2 cellular contexts compared by ENCODE assay signal in genomic region chr10:122056431-122057094, GRCh38.
A peak's percentile ranks its signal among the peaks of the same experiment; 100 is the strongest.
TF ChIP-seq lines count a peak whose summit lies in the region.

No MANE protein-coding gene starts in this region.

TF ChIP-seq in HEK293, 187 proteins besides CTCF, POLR2A, EP300 and RAD21 (continued from another document):
- TF ChIP-seq ZSCAN5A (tag by site-specific recombination; IDR thresholded peaks at IDR 0.05), result no peak
- peak; percentile 74 for TF ChIP-seq KLF1 (tag by site-specific recombination; IDR thresholded peaks at IDR 0.05)
- 0 out of 2 replicates have a peak, but pooled peaks have one; percentile 23 for TF ChIP-seq ZNF629 (tag by site-specific recombination; IDR thresholded peaks at IDR 0.05)
- no peak for TF ChIP-seq PBX3 (CRISPR knock-in tag; IDR thresholded peaks at IDR 0.05)
- TF ChIP-seq ZNF548 (tag by site-specific recombination; IDR thresholded peaks at IDR 0.05), result no peak
- TF ChIP-seq HOXD13 (CRISPR knock-in tag; IDR thresholded peaks at IDR 0.05; ENCODE audit: borderline replicate concordance), result no peak
- TF ChIP-seq ZNF23 (tag by site-specific recombination; IDR thresholded peaks at IDR 0.05; ENCODE audit: borderline replicate concordance), result no peak
- TF ChIP-seq FEZF1 (tag by site-specific recombination; IDR thresholded peaks at IDR 0.05), result no peak
- no peak for TF ChIP-seq ZNF558 (tag by site-specific recombination; IDR thresholded peaks at IDR 0.05)
- TF ChIP-seq ZNF394 (tag by site-specific recombination; IDR thresholded peaks at IDR 0.05; ENCODE audit: borderline replicate concordance), result no peak
- no peak for TF ChIP-seq ZNF114 (tag by site-specific recombination; IDR thresholded peaks at IDR 0.05)

TF ChIP-seq in HepG2, 621 proteins besides CTCF, POLR2A, EP300 and RAD21 (continued from another document and continues in another):
- 0 out of 2 replicates have a peak, but pooled peaks have one; percentile 44 for TF ChIP-seq ZGPAT (CRISPR knock-in tag; IDR thresholded peaks at IDR 0.05)
- peak; percentile 91; the same call in 1 of the 2 replicates for TF ChIP-seq RXRA (CRISPR knock-in tag; IDR thresholded peaks at IDR 0.05)
- no peak for TF ChIP-seq TOE1 (CRISPR knock-in tag; IDR thresholded peaks at IDR 0.05)
- TF ChIP-seq, protein P1, sequence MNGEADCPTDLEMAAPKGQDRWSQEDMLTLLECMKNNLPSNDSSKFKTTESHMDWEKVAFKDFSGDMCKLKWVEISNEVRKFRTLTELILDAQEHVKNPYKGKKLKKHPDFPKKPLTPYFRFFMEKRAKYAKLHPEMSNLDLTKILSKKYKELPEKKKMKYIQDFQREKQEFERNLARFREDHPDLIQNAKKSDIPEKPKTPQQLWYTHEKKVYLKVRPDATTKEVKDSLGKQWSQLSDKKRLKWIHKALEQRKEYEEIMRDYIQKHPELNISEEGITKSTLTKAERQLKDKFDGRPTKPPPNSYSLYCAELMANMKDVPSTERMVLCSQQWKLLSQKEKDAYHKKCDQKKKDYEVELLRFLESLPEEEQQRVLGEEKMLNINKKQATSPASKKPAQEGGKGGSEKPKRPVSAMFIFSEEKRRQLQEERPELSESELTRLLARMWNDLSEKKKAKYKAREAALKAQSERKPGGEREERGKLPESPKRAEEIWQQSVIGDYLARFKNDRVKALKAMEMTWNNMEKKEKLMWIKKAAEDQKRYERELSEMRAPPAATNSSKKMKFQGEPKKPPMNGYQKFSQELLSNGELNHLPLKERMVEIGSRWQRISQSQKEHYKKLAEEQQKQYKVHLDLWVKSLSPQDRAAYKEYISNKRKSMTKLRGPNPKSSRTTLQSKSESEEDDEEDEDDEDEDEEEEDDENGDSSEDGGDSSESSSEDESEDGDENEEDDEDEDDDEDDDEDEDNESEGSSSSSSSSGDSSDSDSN (CRISPR knock-in tag; IDR thresholded peaks at IDR 0.05), result no peak
- peak; percentile 80; the same call in 1 of the 2 replicates for TF ChIP-seq ADNP (CRISPR knock-in tag; IDR thresholded peaks at IDR 0.05)
- TF ChIP-seq, protein P2, sequence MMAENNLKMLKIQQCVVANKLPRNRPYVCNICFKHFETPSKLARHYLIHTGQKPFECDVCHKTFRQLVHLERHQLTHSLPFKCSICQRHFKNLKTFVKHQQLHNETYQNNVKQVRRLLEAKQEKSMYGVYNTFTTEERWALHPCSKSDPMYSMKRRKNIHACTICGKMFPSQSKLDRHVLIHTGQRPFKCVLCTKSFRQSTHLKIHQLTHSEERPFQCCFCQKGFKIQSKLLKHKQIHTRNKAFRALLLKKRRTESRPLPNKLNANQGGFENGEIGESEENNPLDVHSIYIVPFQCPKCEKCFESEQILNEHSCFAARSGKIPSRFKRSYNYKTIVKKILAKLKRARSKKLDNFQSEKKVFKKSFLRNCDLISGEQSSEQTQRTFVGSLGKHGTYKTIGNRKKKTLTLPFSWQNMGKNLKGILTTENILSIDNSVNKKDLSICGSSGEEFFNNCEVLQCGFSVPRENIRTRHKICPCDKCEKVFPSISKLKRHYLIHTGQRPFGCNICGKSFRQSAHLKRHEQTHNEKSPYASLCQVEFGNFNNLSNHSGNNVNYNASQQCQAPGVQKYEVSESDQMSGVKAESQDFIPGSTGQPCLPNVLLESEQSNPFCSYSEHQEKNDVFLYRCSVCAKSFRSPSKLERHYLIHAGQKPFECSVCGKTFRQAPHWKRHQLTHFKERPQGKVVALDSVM (CRISPR knock-in tag; IDR thresholded peaks at IDR 0.05), result no peak
- no peak for TF ChIP-seq FIP1L1 (IDR thresholded peaks at IDR 0.05; ENCODE audit: borderline replicate concordance, insufficient read depth, low read depth, low read length)
- no peak for TF ChIP-seq KDM3A (CRISPR knock-in tag; IDR thresholded peaks at IDR 0.05; ENCODE audit: low read depth)
- TF ChIP-seq, protein P3, sequence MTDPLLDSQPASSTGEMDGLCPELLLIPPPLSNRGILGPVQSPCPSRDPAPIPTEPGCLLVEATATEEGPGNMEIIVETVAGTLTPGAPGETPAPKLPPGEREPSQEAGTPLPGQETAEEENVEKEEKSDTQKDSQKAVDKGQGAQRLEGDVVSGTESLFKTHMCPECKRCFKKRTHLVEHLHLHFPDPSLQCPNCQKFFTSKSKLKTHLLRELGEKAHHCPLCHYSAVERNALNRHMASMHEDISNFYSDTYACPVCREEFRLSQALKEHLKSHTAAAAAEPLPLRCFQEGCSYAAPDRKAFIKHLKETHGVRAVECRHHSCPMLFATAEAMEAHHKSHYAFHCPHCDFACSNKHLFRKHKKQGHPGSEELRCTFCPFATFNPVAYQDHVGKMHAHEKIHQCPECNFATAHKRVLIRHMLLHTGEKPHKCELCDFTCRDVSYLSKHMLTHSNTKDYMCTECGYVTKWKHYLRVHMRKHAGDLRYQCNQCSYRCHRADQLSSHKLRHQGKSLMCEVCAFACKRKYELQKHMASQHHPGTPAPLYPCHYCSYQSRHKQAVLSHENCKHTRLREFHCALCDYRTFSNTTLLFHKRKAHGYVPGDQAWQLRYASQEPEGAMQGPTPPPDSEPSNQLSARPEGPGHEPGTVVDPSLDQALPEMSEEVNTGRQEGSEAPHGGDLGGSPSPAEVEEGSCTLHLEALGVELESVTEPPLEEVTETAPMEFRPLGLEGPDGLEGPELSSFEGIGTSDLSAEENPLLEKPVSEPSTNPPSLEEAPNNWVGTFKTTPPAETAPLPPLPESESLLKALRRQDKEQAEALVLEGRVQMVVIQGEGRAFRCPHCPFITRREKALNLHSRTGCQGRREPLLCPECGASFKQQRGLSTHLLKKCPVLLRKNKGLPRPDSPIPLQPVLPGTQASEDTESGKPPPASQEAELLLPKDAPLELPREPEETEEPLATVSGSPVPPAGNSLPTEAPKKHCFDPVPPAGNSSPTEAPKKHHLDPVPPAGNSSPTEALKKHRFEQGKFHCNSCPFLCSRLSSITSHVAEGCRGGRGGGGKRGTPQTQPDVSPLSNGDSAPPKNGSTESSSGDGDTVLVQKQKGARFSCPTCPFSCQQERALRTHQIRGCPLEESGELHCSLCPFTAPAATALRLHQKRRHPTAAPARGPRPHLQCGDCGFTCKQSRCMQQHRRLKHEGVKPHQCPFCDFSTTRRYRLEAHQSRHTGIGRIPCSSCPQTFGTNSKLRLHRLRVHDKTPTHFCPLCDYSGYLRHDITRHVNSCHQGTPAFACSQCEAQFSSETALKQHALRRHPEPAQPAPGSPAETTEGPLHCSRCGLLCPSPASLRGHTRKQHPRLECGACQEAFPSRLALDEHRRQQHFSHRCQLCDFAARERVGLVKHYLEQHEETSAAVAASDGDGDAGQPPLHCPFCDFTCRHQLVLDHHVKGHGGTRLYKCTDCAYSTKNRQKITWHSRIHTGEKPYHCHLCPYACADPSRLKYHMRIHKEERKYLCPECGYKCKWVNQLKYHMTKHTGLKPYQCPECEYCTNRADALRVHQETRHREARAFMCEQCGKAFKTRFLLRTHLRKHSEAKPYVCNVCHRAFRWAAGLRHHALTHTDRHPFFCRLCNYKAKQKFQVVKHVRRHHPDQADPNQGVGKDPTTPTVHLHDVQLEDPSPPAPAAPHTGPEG (CRISPR knock-in tag; IDR thresholded peaks at IDR 0.05), result no peak
- TF ChIP-seq PHF21A (CRISPR knock-in tag; IDR thresholded peaks at IDR 0.05), result peak; percentile 64; the same call in 1 of the 2 replicates
- TF ChIP-seq ARHGAP35 (CRISPR knock-in tag; IDR thresholded peaks at IDR 0.05; ENCODE audit: borderline replicate concordance), result no peak
- no peak for TF ChIP-seq ZFP37 (CRISPR knock-in tag; IDR thresholded peaks at IDR 0.05; ENCODE audit: borderline replicate concordance)
- no peak for TF ChIP-seq ZNF335 (CRISPR knock-in tag; IDR thresholded peaks at IDR 0.05)
- TF ChIP-seq SRF (IDR thresholded peaks at IDR 0.05; ENCODE audit: low read depth, low read length), result no peak
- TF ChIP-seq THAP9 (CRISPR knock-in tag; IDR thresholded peaks at IDR 0.05; ENCODE audit: borderline replicate concordance), result no peak
- TF ChIP-seq XBP1 (CRISPR knock-in tag; IDR thresholded peaks at IDR 0.05), result no peak
- TF ChIP-seq ZNF513 (CRISPR knock-in tag; conservative IDR thresholded peaks at IDR 0.05), result no peak
- no peak for TF ChIP-seq ZNF24 (IDR thresholded peaks at IDR 0.05)
- TF ChIP-seq ZNF580 (CRISPR knock-in tag; IDR thresholded peaks at IDR 0.05; ENCODE audit: borderline replicate concordance, low read depth), result no peak
- TF ChIP-seq ZMYM2 (CRISPR knock-in tag; IDR thresholded peaks at IDR 0.05), result no peak; the same call in 1 of the 2 replicates
- no peak for TF ChIP-seq MYC (CRISPR knock-in tag; IDR thresholded peaks at IDR 0.05; ENCODE audit: borderline replicate concordance)
- no peak for TF ChIP-seq ZNF343 (CRISPR knock-in tag; IDR thresholded peaks at IDR 0.05)
- peak; percentile 72; the same call in 1 of the 2 replicates for TF ChIP-seq HMG20A (CRISPR knock-in tag; IDR thresholded peaks at IDR 0.05; ENCODE audit: borderline replicate concordance)
- TF ChIP-seq AGO1 (IDR thresholded peaks at IDR 0.05; ENCODE audit: low read depth, low read length, poor library complexity, severe bottlenecking), result no peak
- TF ChIP-seq, protein P4, sequence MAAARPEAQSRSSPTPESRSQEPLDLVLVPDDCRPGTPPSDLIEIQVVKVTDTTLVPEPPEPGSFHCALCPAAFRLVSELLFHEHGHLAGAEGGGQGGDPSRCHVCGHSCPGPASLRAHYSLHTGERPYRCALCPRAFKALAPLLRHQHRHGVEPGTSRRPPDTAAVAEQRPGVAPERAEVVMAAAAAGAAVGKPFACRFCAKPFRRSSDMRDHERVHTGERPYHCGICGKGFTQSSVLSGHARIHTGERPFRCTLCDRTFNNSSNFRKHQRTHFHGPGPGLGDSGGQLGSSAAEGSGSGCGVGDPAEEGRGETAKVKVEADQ (CRISPR knock-in tag; IDR thresholded peaks at IDR 0.05; ENCODE audit: borderline replicate concordance), result no peak
- TF ChIP-seq KLF16 (CRISPR knock-in tag; IDR thresholded peaks at IDR 0.05), result 0 out of 4 replicates have a peak, but pooled peaks of 1 of the 2 experiments have one; percentile 21
- TF ChIP-seq, protein P5, sequence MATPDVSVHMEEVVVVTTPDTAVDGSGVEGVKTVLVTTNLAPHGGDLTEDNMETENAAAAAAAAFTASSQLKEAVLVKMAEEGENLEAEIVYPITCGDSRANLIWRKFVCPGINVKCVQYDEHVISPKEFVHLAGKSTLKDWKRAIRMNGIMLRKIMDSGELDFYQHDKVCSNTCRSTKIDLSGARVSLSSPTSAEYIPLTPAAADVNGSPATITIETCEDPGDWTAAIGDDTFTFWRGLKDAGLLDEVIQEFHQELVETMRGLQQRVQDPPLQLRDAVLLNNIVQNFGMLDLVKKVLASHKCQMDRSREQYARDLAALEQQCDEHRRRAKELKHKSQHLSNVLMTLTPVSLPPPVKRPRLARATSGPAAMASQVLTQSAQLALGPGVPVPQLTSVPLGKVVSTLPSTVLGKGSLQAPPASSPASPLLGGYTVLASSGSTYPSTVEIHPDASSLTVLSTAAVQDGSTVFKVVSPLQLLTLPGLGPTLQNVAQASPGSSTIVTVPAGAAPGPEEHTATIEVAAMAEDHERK (CRISPR knock-in tag; IDR thresholded peaks at IDR 0.05; ENCODE audit: low read depth), result no peak
- TF ChIP-seq FOSL2 (CRISPR knock-in tag; IDR thresholded peaks at IDR 0.05), result peak; percentile 98
- no peak for TF ChIP-seq ZKSCAN5 (CRISPR knock-in tag; IDR thresholded peaks at IDR 0.05)
- TF ChIP-seq, protein P6, sequence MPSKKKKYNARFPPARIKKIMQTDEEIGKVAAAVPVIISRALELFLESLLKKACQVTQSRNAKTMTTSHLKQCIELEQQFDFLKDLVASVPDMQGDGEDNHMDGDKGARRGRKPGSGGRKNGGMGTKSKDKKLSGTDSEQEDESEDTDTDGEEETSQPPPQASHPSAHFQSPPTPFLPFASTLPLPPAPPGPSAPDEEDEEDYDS (CRISPR knock-in tag; IDR thresholded peaks at IDR 0.05), result no peak
- TF ChIP-seq TFDP2 (CRISPR knock-in tag; IDR thresholded peaks at IDR 0.05), result no peak
